In the genomic region with DNA sequence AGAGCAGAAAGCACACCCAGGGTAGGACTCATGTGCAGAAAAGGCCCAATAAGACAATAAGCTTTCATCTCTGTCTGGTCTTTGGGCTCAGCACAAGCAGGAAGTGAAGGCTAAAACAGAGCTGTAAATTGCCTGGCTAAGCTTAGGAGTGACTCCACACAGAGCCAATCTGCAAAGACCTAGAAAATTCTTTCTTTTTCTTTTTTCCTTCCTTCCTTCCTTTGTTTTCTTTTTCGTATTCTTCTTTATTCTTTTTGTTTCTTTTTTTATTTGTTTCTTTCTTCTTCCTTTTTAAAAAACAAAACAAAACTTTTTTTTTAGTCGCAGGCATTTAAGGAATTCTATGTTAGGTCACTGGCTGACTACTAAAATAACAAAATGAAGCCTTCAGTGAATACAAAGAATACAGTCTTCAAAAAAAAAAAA, we compare ENCODE assay signal across 14 cellular contexts. TPM values are rescaled to one million over a fixed set of nuclear protein-coding genes. Genes with fewer than 3 reads are reported as not detected.
DNase-seq lines count a peak whose midpoint lies in the region; ATAC-seq and TF ChIP-seq lines count a peak whose summit lies in the region.
"Had no signal": no experiment of that assay in that cellular context is flagged by ENCODE, and none has a peak within 500 bp of the region (broad histone marks: within the 10 kb centered on the region; RNA-seq: fewer than 3 reads in every experiment).

No MANE protein-coding gene starts in this region.

- no peaks in the 10 kb centered on the region for H3K36me3 ChIP-seq in SU-DHL-6 (ENCODE audit: low read length)
- no peaks in the 10 kb centered on the region for H3K36me3 ChIP-seq in rectal smooth muscle tissue (ENCODE audit: control insufficient read depth, insufficient read depth, low read length)
- H3K36me3 ChIP-seq: heart left ventricle had no signal

- H3K9me2 ChIP-seq in SU-DHL-6 (replicated peaks; ENCODE audit: insufficient read depth, low read length), result no peaks in the 10 kb centered on the region

- TF ChIP-seq CTCF in SU-DHL-6 (IDR thresholded peaks at IDR 0.05; ENCODE audit: insufficient read depth, low read length, poor library complexity, severe bottlenecking) (no peak), fibroblast of villous mesenchyme (IDR thresholded peaks at IDR 0.05; ENCODE audit: insufficient read depth, low read depth, low read length) (no peak), foreskin keratinocyte (conservative IDR thresholded peaks at IDR 0.05) (no peak)

- H3K27me3 ChIP-seq in SU-DHL-6 (ENCODE audit: low read length) (no peaks in the 10 kb centered on the region), rectal smooth muscle tissue (ENCODE audit: control insufficient read depth, insufficient read depth, low read length) (no peaks in the 10 kb centered on the region), foreskin keratinocyte (no peaks in the 10 kb centered on the region)
- H3K27me3 ChIP-seq: heart left ventricle had no signal

- H3K9ac ChIP-seq in SU-DHL-6 (ENCODE audit: low read length), result no peak overlapping the region
- no peak overlapping the region for H3K9ac ChIP-seq in rectal smooth muscle tissue (ENCODE audit: low read length)

- no peaks in the 10 kb centered on the region for H3F3A ChIP-seq in SU-DHL-6 (ENCODE audit: insufficient read depth)

- H3K4me2 ChIP-seq in SU-DHL-6 (ENCODE audit: low read depth, low read length, poor library complexity, severe bottlenecking), result no peak overlapping the region

- no peaks in the 10 kb centered on the region for H3K9me3 ChIP-seq in SU-DHL-6 (ENCODE audit: insufficient read depth, low read length)
- H3K9me3 ChIP-seq: heart left ventricle had no signal

- H3K4me3 ChIP-seq in SU-DHL-6 (ENCODE audit: insufficient read depth, low read length, poor library complexity, severe bottlenecking), result no peak overlapping the region
- no peak overlapping the region for H3K4me3 ChIP-seq in fibroblast of villous mesenchyme (ENCODE audit: low read depth, low read length)
- no peak overlapping the region for H3K4me3 ChIP-seq in rectal smooth muscle tissue (ENCODE audit: low read length)
- H3K4me3 ChIP-seq: coronary artery, heart left ventricle, SK-N-MC had no signal

- DNase-seq in EL (peak; percentile 25), fibroblast of villous mesenchyme (ENCODE audit: low read depth) (peak; percentile 17), epidermal melanocyte (ENCODE audit: insufficient read length, low spot score) (no peak), foreskin keratinocyte (no peak)
- DNase-seq: activated effector memory CD4-positive, alpha-beta T cell treated with Interleukin-2 at 50 U/mL for 16 hours; heart left ventricle; NCI-H1048; NCI-H526; small intestine had no signal

- H2AFZ ChIP-seq in SU-DHL-6 (ENCODE audit: low read depth, low read length, severe bottlenecking), result peak overlapping the region; percentile 45

- H3K27ac ChIP-seq in SU-DHL-6 (ENCODE audit: low read depth, low read length) (no peak overlapping the region), rectal smooth muscle tissue (ENCODE audit: low read depth, low read length) (peak overlapping the region; percentile 3), foreskin keratinocyte (no peak overlapping the region)
- H3K27ac ChIP-seq: SK-N-MC had no signal

- H3K79me2 ChIP-seq in SU-DHL-6 (ENCODE audit: insufficient read depth, low read length), result no peaks in the 10 kb centered on the region

- ATAC-seq in foreskin keratinocyte (no peak), GM21526 (IDR thresholded peaks at IDR 0.05; ENCODE audit: low FRiP score, unreplicated experiment) (no peak)

- H4K20me1 ChIP-seq in SU-DHL-6 (ENCODE audit: low read depth, low read length), result no peaks in the 10 kb centered on the region

- H3K4me1 ChIP-seq in rectal smooth muscle tissue (ENCODE audit: control insufficient read depth, insufficient read depth, low read length), result no peaks in the 10 kb centered on the region
- no peaks in the 10 kb centered on the region for H3K4me1 ChIP-seq in foreskin keratinocyte

RNA-seq across cellular contexts. Expression of gene SLC35A4, which starts 12.2 kb away (rescaled TPM):
- total RNA-seq in fibroblast of villous mesenchyme (11.9 and 13.8 TPM in 2 replicates), foreskin keratinocyte (36.3 and 36.4 TPM in 2 replicates)
- polyA plus RNA-seq in foreskin keratinocyte, result 45.7 and 46.3 TPM in 2 replicates

RNA-seq across cellular contexts. Expression of gene APBB3, which starts 12.4 kb away (rescaled TPM):
- total RNA-seq in fibroblast of villous mesenchyme (11.9 and 14.7 TPM in 2 replicates), foreskin keratinocyte (4.1 and 4.4 TPM in 2 replicates)
- 4.5 and 5.0 TPM in 2 replicates for polyA plus RNA-seq in foreskin keratinocyte

RNA-seq across cellular contexts. Expression of gene SRA1, which starts 19.5 kb away (rescaled TPM):
- total RNA-seq in fibroblast of villous mesenchyme (40.6 and 53.1 TPM in 2 replicates), foreskin keratinocyte (44.0 and 49.1 TPM in 2 replicates)
- 66.2 and 74.5 TPM in 2 replicates for polyA plus RNA-seq in foreskin keratinocyte

RNA-seq across cellular contexts. Expression of gene EIF4EBP3, which starts 29.3 kb away (rescaled TPM):
- total RNA-seq in fibroblast of villous mesenchyme, result 0.32 and 0.86 TPM in 2 replicates
- 2.5 and 4.4 TPM in 2 replicates for total RNA-seq in foreskin keratinocyte
- polyA plus RNA-seq in foreskin keratinocyte, result 10.4 and 11.6 TPM in 2 replicates

RNA-seq across cellular contexts. Expression of gene CD14, which starts 56.2 kb away (rescaled TPM):
- total RNA-seq in fibroblast of villous mesenchyme (0.97 and 2.2 TPM in 2 replicates), foreskin keratinocyte (not detected in 2 replicates)
- 0.11 and 0.12 TPM in 2 replicates for polyA plus RNA-seq in foreskin keratinocyte

Comparison
In these comparisons a context has a peak if more than half of its experiments do, and no peak if none do; other contexts are left out.
1. DNase-seq: peak in EL (single experiment) and fibroblast of villous mesenchyme (single experiment); none in epidermal melanocyte (single experiment) and foreskin keratinocyte (0 of 2).